ENCODE assay signal across 11 cellular contexts in genomic region chr22:24203856-24204255, GRCh38. TPM values are rescaled to one million over a fixed set of nuclear protein-coding genes. Genes with fewer than 3 reads are reported as not detected.
DNase-seq lines count a peak whose midpoint lies in the region; ATAC-seq, FAIRE-seq and TF ChIP-seq lines count a peak whose summit lies in the region.
"Not testable (repeated sequence)": the region's sequence is repeated elsewhere in the genome, so short reads cannot be mapped to it uniquely, and the experiment has no call there.
"Had no signal": no experiment of that assay in that cellular context is flagged by ENCODE, and none has a peak within 500 bp of the region (broad histone marks: within the 10 kb centered on the region; RNA-seq: fewer than 3 reads in every experiment).

No MANE protein-coding gene starts in this region.

- H3K9me1 ChIP-seq in K562 (ENCODE audit: control insufficient read depth, insufficient read depth, low read length); endothelial cell of umbilical vein (replicated peaks; ENCODE audit: control insufficient read depth, extremely low read depth, insufficient read depth, low read length): not testable (repeated sequence)

- dilution Hi-C loops in endothelial cell of umbilical vein (cut with MboI; ENCODE audit: extremely low pct_ligation_motif_present, low sequenced_read_pairs): not testable (repeated sequence)

- not testable (repeated sequence) for H3K9ac ChIP-seq in K562 (ENCODE audit: insufficient read depth in 1 of 2, low read depth in 2 of 2, low read length in 2 of 2); endothelial cell of umbilical vein (replicated peaks; ENCODE audit: extremely low read depth, insufficient read depth, low read length)

- not testable (repeated sequence) for TF ChIP-seq CTCF in HL-60 (IDR thresholded peaks at IDR 0.05; ENCODE audit: insufficient read depth, low read length); PC-9 (conservative IDR thresholded peaks at IDR 0.05); K562 (IDR thresholded peaks at IDR 0.05 in 2 of 3, conservative IDR thresholded peaks at IDR 0.05 in 1 of 3; ENCODE audit: insufficient read depth in 2 of 3, low read depth in 1 of 3, low read length in 3 of 3); endothelial cell of umbilical vein (IDR thresholded peaks at IDR 0.05; ENCODE audit: extremely low read depth in 1 of 2, insufficient read depth in 1 of 2, low read depth in 1 of 2, low read length in 2 of 2)

- FAIRE-seq in K562 (lab: Jason Lieb, UNC); endothelial cell of umbilical vein (lab: Jason Lieb, UNC): not testable (repeated sequence)

- not testable (repeated sequence) for H2AFZ ChIP-seq in PC-9; K562 (ENCODE audit: low read depth, low read length); endothelial cell of umbilical vein (ENCODE audit: low read depth, low read length)

- TF ChIP-seq POLR2A in K562 (conservative IDR thresholded peaks at IDR 0.05); endothelial cell of umbilical vein (IDR thresholded peaks at IDR 0.05; ENCODE audit: low read depth, low read length): not testable (repeated sequence)

- H3K4me2 ChIP-seq in PC-9; K562 (ENCODE audit: insufficient read depth, low read length); endothelial cell of umbilical vein (ENCODE audit: insufficient read depth, low read length): not testable (repeated sequence)

- POLR2A ChIA-PET in PC-9 (lab: Charles Lee; ENCODE audit: unreplicated experiment); K562 (lab: Yijun Ruan, JAX); endothelial cell of umbilical vein (lab: Charles Lee): not testable (repeated sequence)

- peaks cover 77% of the 10 kb centered on the region for H3F3A ChIP-seq in PC-9 (ENCODE audit: insufficient read depth, low read depth)

- CTCF ChIA-PET in PC-9 (lab: Charles Lee); K562 (lab: Yijun Ruan, JAX; ENCODE audit: low intra/inter-chr PET ratio); endothelial cell of umbilical vein (lab: Charles Lee): not testable (repeated sequence)

- DNase-seq in EH (ENCODE audit: low read depth): peak; percentile 27
- not testable (repeated sequence) for DNase-seq in HL-60 (ENCODE audit: low read depth in 1 of 2, low spot score in 1 of 2); PC-9; K562 (ENCODE audit: extremely low read depth in 1 of 4, low spot score in 3 of 4); endothelial cell of umbilical vein (ENCODE audit: low read depth, low spot score)

- H3K79me2 ChIP-seq in PC-9 (ENCODE audit: low read depth); K562 (ENCODE audit: control insufficient read depth, insufficient read depth, low read length); endothelial cell of umbilical vein (ENCODE audit: control insufficient read depth, insufficient read depth, low read length): not testable (repeated sequence)

- intact Hi-C loops in PC-9 (cut with micrococcal nuclease; ENCODE audit: unreplicated experiment): loop anchor here (10.0 kb wide), 1 partner anchor 101 kb away; no protein-coding TSS in a partner anchor
- intact Hi-C loops in K562 (cut with micrococcal nuclease); endothelial cell of umbilical vein (cut with micrococcal nuclease): not testable (repeated sequence)

- H3K36me3 ChIP-seq in PC-9 (ENCODE audit: low read depth); K562 (ENCODE audit: control insufficient read depth, insufficient read depth, low read length); endothelial cell of umbilical vein (ENCODE audit: control insufficient read depth in 2 of 2, extremely low read depth in 1 of 2, insufficient read depth in 2 of 2, low read length in 2 of 2): not testable (repeated sequence)

- ATAC-seq in SK-N-SH treated with all-trans-retinoic acid at 6 μM for 48 hours, K562: not testable (repeated sequence)

- not testable (repeated sequence) for H3K4me3 ChIP-seq in HL-60 (replicated peaks; ENCODE audit: insufficient read depth, low read length); PC-9; K562; endothelial cell of umbilical vein (replicated peaks in 1 of 3; ENCODE audit: insufficient read depth in 1 of 3, low read depth in 1 of 3, low read length in 3 of 3)

- not testable (repeated sequence) for BruUV-seq in PC-9 (replicated peaks; lab: Mats Ljungman, UMichigan); K562 (replicated peaks; lab: Mats Ljungman, UMichigan); endothelial cell of umbilical vein (replicated peaks; lab: Mats Ljungman, UMichigan)

- not testable (repeated sequence) for H3K9me2 ChIP-seq in PC-9 (ENCODE audit: insufficient read depth)

- H3K27me3 ChIP-seq in HL-60 (ENCODE audit: insufficient read depth, poor library complexity, severe bottlenecking); PC-9 (ENCODE audit: insufficient read depth, low read depth); K562 (ENCODE audit: control insufficient read depth in 2 of 2, insufficient read depth in 2 of 2, low read length in 2 of 2); endothelial cell of umbilical vein (ENCODE audit: control insufficient read depth in 2 of 2, insufficient read depth in 2 of 2, low read length in 2 of 2): not testable (repeated sequence)

- in situ Hi-C loops in K562 (cut with MboI): not testable (repeated sequence)

- WGBS in K562 (ENCODE audit: insufficient coverage, low coverage, missing lambda C conversion rate): 31% methylated on average over 5 of the region's 5 CpGs

- H3K4me1 ChIP-seq in PC-9 (replicated peaks; ENCODE audit: insufficient read depth) (peaks cover 83% of the 10 kb centered on the region), endothelial cell of umbilical vein (ENCODE audit: control insufficient read depth, extremely low read depth, insufficient read depth, low read length) (peaks cover 50% of the 10 kb centered on the region)
- H3K4me1 ChIP-seq in K562 (replicated peaks in 1 of 2; ENCODE audit: control insufficient read depth in 2 of 2, insufficient read depth in 2 of 2, low read length in 2 of 2): not testable (repeated sequence)

- H3K27ac ChIP-seq in HL-60 (replicated peaks): peak overlapping the region; percentile 15
- peak overlapping the region; percentile 97 for H3K27ac ChIP-seq in PC-9
- not testable (repeated sequence) for H3K27ac ChIP-seq in K562 (ENCODE audit: extremely low read depth, low read depth, low read length); endothelial cell of umbilical vein (ENCODE audit: insufficient read depth, low read depth, low read length)

- H3K9me3 ChIP-seq in PC-9 (ENCODE audit: insufficient read depth, low read depth); K562 (replicated peaks; ENCODE audit: control insufficient read depth, insufficient read depth, low read depth, low read length); endothelial cell of umbilical vein (replicated peaks; ENCODE audit: control insufficient read depth, insufficient read depth, low read length): not testable (repeated sequence)

- not testable (repeated sequence) for TF ChIP-seq RAD21 in K562 (CRISPR knock-in tag; conservative IDR thresholded peaks at IDR 0.05 in 1 of 2, IDR thresholded peaks at IDR 0.05 in 1 of 2)

- H4K20me1 ChIP-seq in PC-9 (ENCODE audit: insufficient read depth); K562 (replicated peaks; ENCODE audit: control insufficient read depth, insufficient read depth, low read length); endothelial cell of umbilical vein (replicated peaks; ENCODE audit: control insufficient read depth, extremely low read depth, insufficient read depth, low read length): not testable (repeated sequence)

- not testable (repeated sequence) for TF ChIP-seq EP300 in K562 (IDR thresholded peaks at IDR 0.05; ENCODE audit: low read length)

RNA-seq across cellular contexts. Expression of gene SUSD2, which starts 22.6 kb away (rescaled TPM):
- total RNA-seq in PC-9 (2021): 5.5 and 5.7 TPM in 2 replicates
- total RNA-seq in K562 (2011; cell fraction: chromatin; rRNA removed; ENCODE audit: low replicate concordance): 0.30 and 0.79 TPM in 2 replicates
- 0.39 and 0.50 TPM in 2 replicates for total RNA-seq in K562 (2011; cell fraction: nucleolus; rRNA removed)
- 0.22 and 0.31 TPM in 2 replicates for total RNA-seq in K562 (2011; cell fraction: nucleoplasm; rRNA removed)
- not detected in 2 replicates for total RNA-seq in K562 (2014; rRNA removed)
- total RNA-seq in K562 (2014; rRNA removed; fragmentation: Illumina TruSeq; extraction: Trizol): not detected in 2 replicates
- total RNA-seq in K562 (2015; rRNA removed; fragmentation: Illumina TruSeq; extraction: Trizol): 0.07 and 0.08 TPM in 2 replicates
- 0.16 and 0.22 TPM in 2 replicates for total RNA-seq in K562 (2021)
- polyA plus RNA-seq in K562 (2011; rRNA removed): 0.03 TPM in 2 replicates
- 0.01 and 0.15 TPM in 2 replicates for polyA plus RNA-seq in K562 (2011; cell fraction: cytosol; rRNA removed)
- polyA plus RNA-seq in K562 (2011; cell fraction: nucleus; rRNA removed): 0.14 and 0.54 TPM in 2 replicates
- polyA plus RNA-seq in K562 (2012): 0.08 and 0.10 TPM in 2 replicates
- polyA plus RNA-seq in K562 (2014; fragmentation: Illumina TruSeq; extraction: Trizol): 0.04 TPM in 1 of 2 replicates, not detected in the other
- not detected for polyA plus RNA-seq in K562 (2014; fragmentation: Nextera tagmentation; extraction: Ambion mirVana)
- 0.01 TPM in 1 of 2 replicates, not detected in the other for polyA plus RNA-seq in K562 (2014; rRNA removed)
- polyA minus RNA-seq in K562 (2011; rRNA and poly(A)+ RNA removed): not detected in 2 replicates
- not detected in 2 replicates for polyA minus RNA-seq in K562 (2011; cell fraction: cytosol; rRNA and poly(A)+ RNA removed)
- 0.11 and 0.13 TPM in 2 replicates for polyA minus RNA-seq in K562 (2011; cell fraction: nucleus; rRNA and poly(A)+ RNA removed)
- 0.18 and 0.27 TPM in 2 replicates for total RNA-seq in endothelial cell of umbilical vein
- 0.26 and 0.35 TPM in 2 replicates for polyA plus RNA-seq in endothelial cell of umbilical vein
- 0.10 and 0.14 TPM in 2 replicates for polyA plus RNA-seq in endothelial cell of umbilical vein (2011; cell fraction: cytosol; rRNA removed)
- 1.0 and 1.3 TPM in 2 replicates for polyA plus RNA-seq in endothelial cell of umbilical vein (2011; cell fraction: nucleus; rRNA removed)
- 0.33 and 0.41 TPM in 2 replicates for polyA plus RNA-seq in endothelial cell of umbilical vein (2012)
- 0.07 and 0.21 TPM in 2 replicates for polyA minus RNA-seq in endothelial cell of umbilical vein
- 0.31 TPM for polyA minus RNA-seq in endothelial cell of umbilical vein (2011; cell fraction: cytosol; rRNA and poly(A)+ RNA removed)
- 1.2 and 1.7 TPM in 2 replicates for polyA minus RNA-seq in endothelial cell of umbilical vein (2011; cell fraction: nucleus; rRNA and poly(A)+ RNA removed)
- total RNA-seq: G401 had no signal
- polyA plus RNA-seq: CD14-positive monocyte had no signal

RNA-seq across cellular contexts. Expression of gene GGT5, which starts 41.0 kb away (rescaled TPM):
- not detected in 2 replicates for total RNA-seq in PC-9 (2021)
- 0.84 and 2.9 TPM in 2 replicates for total RNA-seq in K562 (2011; cell fraction: chromatin; rRNA removed; ENCODE audit: low replicate concordance)
- 0.26 and 1.3 TPM in 2 replicates for total RNA-seq in K562 (2011; cell fraction: nucleolus; rRNA removed)
- total RNA-seq in K562 (2011; cell fraction: nucleoplasm; rRNA removed): 0.44 and 0.84 TPM in 2 replicates
- 0.16 TPM in 1 of 2 replicates, not detected in the other for total RNA-seq in K562 (2014; rRNA removed)
- not detected in 2 replicates for total RNA-seq in K562 (2014; rRNA removed; fragmentation: Illumina TruSeq; extraction: Trizol)
- 0.19 and 0.69 TPM in 2 replicates for total RNA-seq in K562 (2015; rRNA removed; fragmentation: Illumina TruSeq; extraction: Trizol)
- total RNA-seq in K562 (2021): 0.18 and 0.81 TPM in 2 replicates
- 0.07 and 0.26 TPM in 2 replicates for polyA plus RNA-seq in K562 (2011; rRNA removed)
- polyA plus RNA-seq in K562 (2011; cell fraction: cytosol; rRNA removed): 0.40 and 3.1 TPM in 2 replicates
- polyA plus RNA-seq in K562 (2011; cell fraction: nucleus; rRNA removed): 3.7 and 14.6 TPM in 2 replicates
- polyA plus RNA-seq in K562 (2012): 1.4 and 2.3 TPM in 2 replicates
- 0.46 and 0.58 TPM in 2 replicates for polyA plus RNA-seq in K562 (2014; fragmentation: Illumina TruSeq; extraction: Trizol)
- polyA plus RNA-seq in K562 (2014; fragmentation: Nextera tagmentation; extraction: Ambion mirVana): not detected
- polyA plus RNA-seq in K562 (2014; rRNA removed): 0.17 and 0.46 TPM in 2 replicates
- 0.42 TPM in 1 of 2 replicates, not detected in the other for polyA minus RNA-seq in K562 (2011; rRNA and poly(A)+ RNA removed)
- polyA minus RNA-seq in K562 (2011; cell fraction: cytosol; rRNA and poly(A)+ RNA removed): not detected in 2 replicates
- polyA minus RNA-seq in K562 (2011; cell fraction: nucleus; rRNA and poly(A)+ RNA removed): 0.54 and 0.67 TPM in 2 replicates
- 35.1 and 45.9 TPM in 2 replicates for total RNA-seq in endothelial cell of umbilical vein
- 293 and 501 TPM in 2 replicates for polyA plus RNA-seq in endothelial cell of umbilical vein
- 87.8 and 97.1 TPM in 2 replicates for polyA plus RNA-seq in endothelial cell of umbilical vein (2011; cell fraction: cytosol; rRNA removed)
- polyA plus RNA-seq in endothelial cell of umbilical vein (2011; cell fraction: nucleus; rRNA removed): 197 and 275 TPM in 2 replicates
- 84.1 and 102 TPM in 2 replicates for polyA plus RNA-seq in endothelial cell of umbilical vein (2012)
- polyA minus RNA-seq in endothelial cell of umbilical vein: 197 and 218 TPM in 2 replicates
- not detected for polyA minus RNA-seq in endothelial cell of umbilical vein (2011; cell fraction: cytosol; rRNA and poly(A)+ RNA removed)
- 68.1 and 104 TPM in 2 replicates for polyA minus RNA-seq in endothelial cell of umbilical vein (2011; cell fraction: nucleus; rRNA and poly(A)+ RNA removed)
- total RNA-seq: CD8-positive, alpha-beta T cell; G401; GM12878; H4 had no signal
